Comparison of ENCODE assay signal across 1 cellular context in the genomic region with DNA sequence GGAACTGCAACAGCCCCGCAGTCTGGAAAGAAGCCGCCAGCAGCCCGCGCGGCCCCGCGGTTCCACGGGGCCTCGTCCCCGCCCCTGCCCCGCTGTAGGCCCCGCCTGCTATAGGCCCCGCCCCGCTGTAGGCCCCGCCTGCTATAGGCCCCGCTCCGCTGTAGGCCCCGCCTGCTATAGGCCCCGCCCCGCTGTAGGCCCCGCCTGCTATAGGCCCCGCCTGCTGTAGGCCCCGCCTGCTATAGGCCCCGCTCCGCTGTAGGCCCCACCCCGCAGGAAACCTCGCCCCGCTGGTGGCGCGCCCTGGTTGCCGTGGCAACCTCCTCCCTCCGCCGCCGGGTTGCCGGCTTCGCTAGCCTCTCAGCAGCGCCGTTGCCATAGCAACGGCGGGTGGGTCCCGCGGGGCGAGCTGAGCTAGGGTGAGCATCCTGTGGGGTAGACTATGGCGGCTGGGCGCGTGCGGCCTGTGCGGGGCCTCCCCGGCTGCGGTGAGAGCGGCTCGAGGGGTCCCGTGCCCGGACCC.
TF ChIP-seq lines count a peak whose summit lies in the region.

No MANE protein-coding gene starts in this region.

TF ChIP-seq in K562, 482 proteins besides CTCF, POLR2A, EP300 and RAD21 (continued from another document):
- TF ChIP-seq, protein P1, sequence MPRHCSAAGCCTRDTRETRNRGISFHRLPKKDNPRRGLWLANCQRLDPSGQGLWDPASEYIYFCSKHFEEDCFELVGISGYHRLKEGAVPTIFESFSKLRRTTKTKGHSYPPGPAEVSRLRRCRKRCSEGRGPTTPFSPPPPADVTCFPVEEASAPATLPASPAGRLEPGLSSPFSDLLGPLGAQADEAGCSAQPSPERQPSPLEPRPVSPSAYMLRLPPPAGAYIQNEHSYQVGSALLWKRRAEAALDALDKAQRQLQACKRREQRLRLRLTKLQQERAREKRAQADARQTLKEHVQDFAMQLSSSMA (CRISPR knock-in tag; IDR thresholded peaks at IDR 0.05): no peak
- TF ChIP-seq RBM25 (IDR thresholded peaks at IDR 0.05; ENCODE audit: low read depth, low read length, severe bottlenecking) (peak; percentile 53), TRIM28 (IDR thresholded peaks at IDR 0.05) (no peak), CTBP1 (IDR thresholded peaks at IDR 0.05; ENCODE audit: borderline replicate concordance) (peak; percentile 86), HIVEP1 (CRISPR knock-in tag; IDR thresholded peaks at IDR 0.05) (no peak), FOXJ2 (tag; IDR thresholded peaks at IDR 0.05) (no peak), SUPT5H (IDR thresholded peaks at IDR 0.05) (no peak), BMI1 (IDR thresholded peaks at IDR 0.05; ENCODE audit: low read length) (peak; percentile 96), RFX1 (IDR thresholded peaks at IDR 0.05) (peak; percentile 99), ZNF696 (CRISPR knock-in tag; conservative IDR thresholded peaks at IDR 0.05) (no peak), DDX20 (tag; IDR thresholded peaks at IDR 0.05; ENCODE audit: low read depth) (no peak), SRF (CRISPR knock-in tag; IDR thresholded peaks at IDR 0.05) (0 out of 4 replicates have a peak, but pooled peaks of 1 of the 2 experiments have one; percentile 15), CSDE1 (IDR thresholded peaks at IDR 0.05) (peak in 1 of 2 experiments; percentile 96; a peak in 2 of 4 replicates), MXI1 (IDR thresholded peaks at IDR 0.05; ENCODE audit: low read depth, low read length) (peak; percentile 93), PML (IDR thresholded peaks at IDR 0.05; ENCODE audit: low read length) (no peak), ZNF639 (CRISPR knock-in tag; conservative IDR thresholded peaks at IDR 0.05 in 1 of 2, IDR thresholded peaks at IDR 0.05 in 1 of 2) (no peak), BDP1 (IDR thresholded peaks at IDR 0.05; ENCODE audit: insufficient read depth, insufficient read length) (no peak), VEZF1 (CRISPR knock-in tag; IDR thresholded peaks at IDR 0.05) (peak; percentile 49), MAZ (CRISPR knock-in tag; conservative IDR thresholded peaks at IDR 0.05 in 1 of 2, IDR thresholded peaks at IDR 0.05 in 1 of 2) (peak in 1 of 2 experiments; percentile 75; a peak in 2 of 4 replicates), RERE (CRISPR knock-in tag; IDR thresholded peaks at IDR 0.05; ENCODE audit: borderline replicate concordance) (no peak), KDM1A (IDR thresholded peaks at IDR 0.05) (peak; percentile 57 to 63; a peak in 2 of 4 replicates), SMARCA4 (IDR thresholded peaks at IDR 0.05) (no peak), ZNF766 (CRISPR knock-in tag; conservative IDR thresholded peaks at IDR 0.05) (no peak), SIN3A (IDR thresholded peaks at IDR 0.05; ENCODE audit: borderline replicate concordance in 2 of 2, control insufficient read depth in 1 of 2, low read depth in 2 of 2, low read length in 2 of 2) (no peak), NRF1 (conservative IDR thresholded peaks at IDR 0.05 in 1 of 2, IDR thresholded peaks at IDR 0.05 in 1 of 2) (peak in 1 of 2 experiments; percentile 19; a peak in 1 of 4 replicates), HOMEZ (CRISPR knock-in tag; IDR thresholded peaks at IDR 0.05) (no peak)
- TF ChIP-seq, protein P2, sequence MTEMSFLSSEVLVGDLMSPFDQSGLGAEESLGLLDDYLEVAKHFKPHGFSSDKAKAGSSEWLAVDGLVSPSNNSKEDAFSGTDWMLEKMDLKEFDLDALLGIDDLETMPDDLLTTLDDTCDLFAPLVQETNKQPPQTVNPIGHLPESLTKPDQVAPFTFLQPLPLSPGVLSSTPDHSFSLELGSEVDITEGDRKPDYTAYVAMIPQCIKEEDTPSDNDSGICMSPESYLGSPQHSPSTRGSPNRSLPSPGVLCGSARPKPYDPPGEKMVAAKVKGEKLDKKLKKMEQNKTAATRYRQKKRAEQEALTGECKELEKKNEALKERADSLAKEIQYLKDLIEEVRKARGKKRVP (CRISPR knock-in tag; IDR thresholded peaks at IDR 0.05): no peak
- TF ChIP-seq, protein P3, sequence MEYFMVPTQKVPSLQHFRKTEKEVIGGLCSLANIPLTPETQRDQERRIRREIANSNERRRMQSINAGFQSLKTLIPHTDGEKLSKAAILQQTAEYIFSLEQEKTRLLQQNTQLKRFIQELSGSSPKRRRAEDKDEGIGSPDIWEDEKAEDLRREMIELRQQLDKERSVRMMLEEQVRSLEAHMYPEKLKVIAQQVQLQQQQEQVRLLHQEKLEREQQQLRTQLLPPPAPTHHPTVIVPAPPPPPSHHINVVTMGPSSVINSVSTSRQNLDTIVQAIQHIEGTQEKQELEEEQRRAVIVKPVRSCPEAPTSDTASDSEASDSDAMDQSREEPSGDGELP (CRISPR knock-in tag; IDR thresholded peaks at IDR 0.05; ENCODE audit: borderline replicate concordance): peak; percentile 61; the same call in 1 of the 2 replicates
- TF ChIP-seq, protein P4, sequence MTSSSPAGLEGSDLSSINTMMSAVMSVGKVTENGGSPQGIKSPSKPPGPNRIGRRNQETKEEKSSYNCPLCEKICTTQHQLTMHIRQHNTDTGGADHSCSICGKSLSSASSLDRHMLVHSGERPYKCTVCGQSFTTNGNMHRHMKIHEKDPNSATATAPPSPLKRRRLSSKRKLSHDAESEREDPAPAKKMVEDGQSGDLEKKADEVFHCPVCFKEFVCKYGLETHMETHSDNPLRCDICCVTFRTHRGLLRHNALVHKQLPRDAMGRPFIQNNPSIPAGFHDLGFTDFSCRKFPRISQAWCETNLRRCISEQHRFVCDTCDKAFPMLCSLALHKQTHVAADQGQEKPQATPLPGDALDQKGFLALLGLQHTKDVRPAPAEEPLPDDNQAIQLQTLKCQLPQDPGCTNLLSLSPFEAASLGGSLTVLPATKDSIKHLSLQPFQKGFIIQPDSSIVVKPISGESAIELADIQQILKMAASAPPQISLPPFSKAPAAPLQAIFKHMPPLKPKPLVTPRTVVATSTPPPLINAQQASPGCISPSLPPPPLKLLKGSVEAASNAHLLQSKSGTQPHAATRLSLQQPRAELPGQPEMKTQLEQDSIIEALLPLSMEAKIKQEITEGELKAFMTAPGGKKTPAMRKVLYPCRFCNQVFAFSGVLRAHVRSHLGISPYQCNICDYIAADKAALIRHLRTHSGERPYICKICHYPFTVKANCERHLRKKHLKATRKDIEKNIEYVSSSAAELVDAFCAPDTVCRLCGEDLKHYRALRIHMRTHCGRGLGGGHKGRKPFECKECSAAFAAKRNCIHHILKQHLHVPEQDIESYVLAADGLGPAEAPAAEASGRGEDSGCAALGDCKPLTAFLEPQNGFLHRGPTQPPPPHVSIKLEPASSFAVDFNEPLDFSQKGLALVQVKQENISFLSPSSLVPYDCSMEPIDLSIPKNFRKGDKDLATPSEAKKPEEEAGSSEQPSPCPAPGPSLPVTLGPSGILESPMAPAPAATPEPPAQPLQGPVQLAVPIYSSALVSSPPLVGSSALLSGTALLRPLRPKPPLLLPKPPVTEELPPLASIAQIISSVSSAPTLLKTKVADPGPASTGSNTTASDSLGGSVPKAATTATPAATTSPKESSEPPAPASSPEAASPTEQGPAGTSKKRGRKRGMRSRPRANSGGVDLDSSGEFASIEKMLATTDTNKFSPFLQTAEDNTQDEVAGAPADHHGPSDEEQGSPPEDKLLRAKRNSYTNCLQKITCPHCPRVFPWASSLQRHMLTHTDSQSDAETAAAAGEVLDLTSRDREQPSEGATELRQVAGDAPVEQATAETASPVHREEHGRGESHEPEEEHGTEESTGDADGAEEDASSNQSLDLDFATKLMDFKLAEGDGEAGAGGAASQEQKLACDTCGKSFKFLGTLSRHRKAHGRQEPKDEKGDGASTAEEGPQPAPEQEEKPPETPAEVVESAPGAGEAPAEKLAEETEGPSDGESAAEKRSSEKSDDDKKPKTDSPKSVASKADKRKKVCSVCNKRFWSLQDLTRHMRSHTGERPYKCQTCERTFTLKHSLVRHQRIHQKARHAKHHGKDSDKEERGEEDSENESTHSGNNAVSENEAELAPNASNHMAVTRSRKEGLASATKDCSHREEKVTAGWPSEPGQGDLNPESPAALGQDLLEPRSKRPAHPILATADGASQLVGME (CRISPR knock-in tag; IDR thresholded peaks at IDR 0.05): peak; percentile 99
